ENCODE assay signal across 8 cellular contexts in the genomic region with DNA sequence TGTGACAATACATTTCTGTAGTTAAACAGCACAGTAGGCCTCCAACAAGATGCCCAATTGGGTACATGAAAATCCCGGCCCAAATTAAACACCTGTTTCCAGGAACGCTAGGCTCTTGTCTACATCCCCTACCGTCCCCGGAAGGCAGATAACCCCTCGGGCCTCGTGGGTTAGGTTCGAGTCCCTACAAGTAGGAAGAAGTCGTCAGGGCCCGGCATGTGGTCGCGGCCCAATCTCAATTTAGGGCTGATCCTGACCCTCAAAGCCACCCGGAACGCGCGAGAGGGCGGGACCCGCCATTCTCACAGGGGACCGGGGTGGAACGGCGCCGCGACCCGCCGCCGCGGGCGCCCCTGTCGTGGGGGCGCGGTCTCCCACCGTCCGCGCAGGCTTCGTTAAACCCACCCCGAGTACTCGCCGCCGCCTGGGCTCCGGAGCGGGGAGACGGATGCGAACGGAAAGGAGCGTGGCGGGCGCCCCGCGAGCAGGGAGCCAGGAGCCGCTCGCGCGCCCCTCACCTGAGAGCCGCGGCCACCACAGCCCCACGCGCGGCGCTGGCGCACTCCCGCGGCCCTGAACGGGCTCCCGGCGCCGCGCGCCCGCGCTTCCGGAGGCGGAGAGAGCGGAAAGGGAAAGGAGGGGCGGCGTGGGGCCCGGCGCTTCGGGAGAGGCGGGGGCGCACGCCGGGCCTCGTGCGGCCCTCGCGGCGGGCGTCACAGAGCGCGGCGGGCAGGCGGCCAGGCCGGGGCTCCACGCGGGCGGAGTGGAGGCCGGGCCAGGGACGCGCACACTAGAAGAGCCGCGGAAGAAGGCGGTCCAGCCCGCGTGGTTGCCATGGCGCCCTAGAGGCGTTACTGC. TPM values are rescaled to one million over a fixed set of nuclear protein-coding genes. Genes with fewer than 3 reads are reported as not detected.
DNase-seq lines count a peak whose midpoint lies in the region; ATAC-seq and TF ChIP-seq lines count a peak whose summit lies in the region.

A gene (minus strand): TSS at position 621 of the 858 bp plus-strand sequence. CDS start 12,804 bp downstream, outside the sequence.

- no peaks in the 10 kb centered on the region for H4K20me1 ChIP-seq in OCI-LY3 (ENCODE audit: insufficient read depth, low read length)

- H3K9ac ChIP-seq in OCI-LY3 (ENCODE audit: low read length) = peak within 1 kb of the TSS; percentile 78

- H3K79me2 ChIP-seq in OCI-LY3 (ENCODE audit: low read length) = peaks cover 41% of the 10 kb centered on the region

- H3K4me3 ChIP-seq in OCI-LY3 (ENCODE audit: low read length) = peak within 1 kb of the TSS; percentile 81

- DNase-seq in COLO668 (lab: John Stamatoyannopoulos, UW; ENCODE audit: unreplicated experiment) = peak; percentile 89
- DNase-seq in activated T-cell treated with anti-CD3 and anti-CD28 coated beads for 4 hours = peak; percentile 78
- DNase-seq in epithelial cell of prostate (ENCODE audit: low read depth, low spot score) = peak; percentile 26
- DNase-seq in mucosa of gallbladder (ENCODE audit: low spot score) = peak; percentile 94
- peak; percentile 49 to 65 for DNase-seq in stimulated activated CD8-positive, alpha-beta memory T cell treated with anti-CD3 and anti-CD28 coated beads, Interleukin-4, amount 100 ng/mL, for 1 hour (ENCODE audit: low read depth in 2 of 2, low spot score in 1 of 2)

- no peak for TF ChIP-seq CTCF in OCI-LY3 (IDR thresholded peaks at IDR 0.05; ENCODE audit: low read depth, low read length)

- peaks cover 22% of the 10 kb centered on the region for H3K4me1 ChIP-seq in OCI-LY3 (ENCODE audit: low read length)

- H3K27ac ChIP-seq in OCI-LY3 (ENCODE audit: low read length) = peak within 1 kb of the TSS; percentile 67
- peak within 1 kb of the TSS; percentile 67 for H3K27ac ChIP-seq in epithelial cell of prostate

- ATAC-seq in GM19438 (IDR thresholded peaks at IDR 0.05; ENCODE audit: low read depth, unreplicated experiment) (peak; percentile 50), HG03565 (IDR thresholded peaks at IDR 0.05; ENCODE audit: unreplicated experiment) (peak; percentile 74)

- H2AFZ ChIP-seq in OCI-LY3 (ENCODE audit: low read depth, low read length) = no peak within 1 kb of the TSS

- no peaks in the 10 kb centered on the region for H3K36me3 ChIP-seq in OCI-LY3 (replicated peaks; ENCODE audit: low read depth, low read length)

- no peaks in the 10 kb centered on the region for H3K9me3 ChIP-seq in OCI-LY3 (ENCODE audit: insufficient read depth, low read length)

- H3K27me3 ChIP-seq in OCI-LY3 (ENCODE audit: low read depth, low read length) = no peaks in the 10 kb centered on the region

- peak within 1 kb of the TSS; percentile 84 for H3K4me2 ChIP-seq in OCI-LY3 (ENCODE audit: low read length)

RNA-seq across cellular contexts. Expression of the gene that starts here (rescaled TPM):
- 32.9 TPM for total RNA-seq in mucosa of gallbladder

Comparison
In these comparisons a context has a peak if more than half of its experiments do, and no peak if none do; other contexts are left out.
1. Peak in every context shown above with its lines: DNase-seq, ATAC-seq, H3K4me3 ChIP-seq and H3K27ac ChIP-seq.
2. DNase-seq: peak in every context shown above with its lines; median percentile 94 in mucosa of gallbladder; 89 in COLO668; 78 in activated T-cell treated with anti-CD3 and anti-CD28 coated beads for 4 hours; 57 in stimulated activated CD8-positive, alpha-beta memory T cell treated with anti-CD3 and anti-CD28 coated beads, Interleukin-4, amount 100 ng/mL, for 1 hour; 26 in epithelial cell of prostate.